ENCODE assay signal across 8 cellular contexts in genomic region chr12:54357802-54358619, GRCh38. TPM values are rescaled to one million over a fixed set of nuclear protein-coding genes. Genes with fewer than 3 reads are reported as not detected.
A peak's percentile ranks its signal among the peaks of the same experiment; 100 is the strongest.
DNase-seq lines count a peak whose midpoint lies in the region; ATAC-seq and TF ChIP-seq lines count a peak whose summit lies in the region.

No MANE protein-coding gene starts in this region.

- ATAC-seq in HG03196 (IDR thresholded peaks at IDR 0.05; ENCODE audit: unreplicated experiment) (no peak), GM18511 (IDR thresholded peaks at IDR 0.05; ENCODE audit: unreplicated experiment) (no peak)

- H3K9me3 Mint-ChIP-seq in nephron progenitor cell: no peaks in the 10 kb centered on the region

- H3K36me3 ChIP-seq in SJSA1: no peaks in the 10 kb centered on the region

- peaks cover 3% of the 10 kb centered on the region for H3K27me3 Mint-ChIP-seq in nephron progenitor cell (ENCODE audit: low read depth, poor library complexity)

- no peak overlapping the region for H3K27ac Mint-ChIP-seq in nephron progenitor cell

- no peaks in the 10 kb centered on the region for H3K27me3 ChIP-seq in SJSA1 (replicated peaks)

- DNase-seq in DMS53 (lab: John Stamatoyannopoulos, UW): peak; percentile 71
- DNase-seq in HT-29 (ENCODE audit: low spot score): peak; percentile 26
- DNase-seq in SJSA1 (ENCODE audit: low read depth in 1 of 2, low spot score in 2 of 2): no peak
- DNase-seq in nephron progenitor cell: peak; percentile 55
- DNase-seq in amniotic stem cell (lab: John Stamatoyannopoulos, UW): no peak

- no peak for TF ChIP-seq CTCF in nephron progenitor cell (IDR thresholded peaks at IDR 0.05)

- peak overlapping the region; percentile 73 for H3K27ac ChIP-seq in SJSA1
- H3K27ac ChIP-seq in cingulate gyrus (ENCODE audit: low read depth, low read length): peak overlapping the region; percentile 98

- H3K4me3 ChIP-seq in SJSA1: peak overlapping the region; percentile 43

- H3K36me3 Mint-ChIP-seq in nephron progenitor cell (ENCODE audit: low read depth): no peaks in the 10 kb centered on the region

- H3K4me3 Mint-ChIP-seq in nephron progenitor cell: no peak overlapping the region

- peaks cover 29% of the 10 kb centered on the region for H3K4me1 ChIP-seq in SJSA1 (replicated peaks)

- no peaks in the 10 kb centered on the region for H3K9me3 ChIP-seq in SJSA1 (replicated peaks)

- H3K4me1 Mint-ChIP-seq in nephron progenitor cell: no peaks in the 10 kb centered on the region

RNA-seq across cellular contexts. Expression of gene GPR84, which starts 6.3 kb away (rescaled TPM):
- not detected in 2 replicates for total RNA-seq in HT-29 (2014; rRNA removed; shearing (Covaris generic))
- total RNA-seq in SJSA1 (2014; rRNA removed; shearing (Covaris generic)): not detected in 2 replicates

RNA-seq across cellular contexts. Expression of gene ZNF385A, which starts 26.5 kb away (rescaled TPM):
- total RNA-seq in HT-29 (2014; rRNA removed; shearing (Covaris generic)): 0.10 and 1.3 TPM in 2 replicates
- total RNA-seq in SJSA1 (2014; rRNA removed; shearing (Covaris generic)): 0.31 and 0.42 TPM in 2 replicates

RNA-seq across cellular contexts. Expression of gene COPZ1, which starts 33.1 kb away (rescaled TPM):
- 83.7 and 89.9 TPM in 2 replicates for total RNA-seq in HT-29 (2014; rRNA removed; shearing (Covaris generic))
- 106 and 191 TPM in 2 replicates for total RNA-seq in SJSA1 (2014; rRNA removed; shearing (Covaris generic))

RNA-seq across cellular contexts. Expression of gene NFE2, which starts 57.2 kb away (rescaled TPM):
- total RNA-seq in HT-29 (2014; rRNA removed; shearing (Covaris generic)): 0.20 TPM in 1 of 2 replicates, not detected in the other
- total RNA-seq in SJSA1 (2014; rRNA removed; shearing (Covaris generic)): not detected in 2 replicates

Comparison
In these comparisons a context has a peak if more than half of its experiments do, and no peak if none do; other contexts are left out.
1. DNase-seq: peak in DMS53 (single experiment), HT-29 (single experiment) and nephron progenitor cell (single experiment); none in SJSA1 (0 of 2) and amniotic stem cell (single experiment).